1 cellular context compared by ENCODE assay signal in genomic region chr18:74514860-74515495, GRCh38.
TF ChIP-seq lines count a peak whose summit lies in the region.

No MANE protein-coding gene starts in this region.

TF ChIP-seq in HepG2, 621 proteins besides CTCF, POLR2A, EP300 and RAD21:
- TF ChIP-seq SETDB1 (CRISPR knock-in tag; IDR thresholded peaks at IDR 0.05; ENCODE audit: borderline replicate concordance) (no peak), ZNF710 (CRISPR knock-in tag; IDR thresholded peaks at IDR 0.05; ENCODE audit: borderline replicate concordance) (no peak), RBFOX2 (IDR thresholded peaks at IDR 0.05; ENCODE audit: low read depth, low read length) (0 out of 2 replicates have a peak, but pooled peaks have one; percentile 15)
TF ChIP-seq in HepG2: peak in this region for 1.
